Comparison of ENCODE assay signal across 1 cellular context in genomic region chr7:100791881-100792666, GRCh38.
TF ChIP-seq lines count a peak whose summit lies in the region.

No MANE protein-coding gene starts in this region.

TF ChIP-seq in HepG2, 621 proteins besides CTCF, POLR2A, EP300 and RAD21 (continued from another document and continues in another):
- 0 out of 4 replicates have a peak, but pooled peaks of 1 of the 2 experiments have one; percentile 26 for TF ChIP-seq HMGXB4 (CRISPR knock-in tag; IDR thresholded peaks at IDR 0.05; ENCODE audit: borderline replicate concordance in 1 of 2, low read depth in 1 of 2)
- no peak for TF ChIP-seq ZNF790 (CRISPR knock-in tag; IDR thresholded peaks at IDR 0.05; ENCODE audit: borderline replicate concordance)
- no peak for TF ChIP-seq ELK4 (CRISPR knock-in tag; IDR thresholded peaks at IDR 0.05; ENCODE audit: borderline replicate concordance)
- no peak for TF ChIP-seq E2F1 (CRISPR knock-in tag; IDR thresholded peaks at IDR 0.05)
- no peak for TF ChIP-seq SOX6 (IDR thresholded peaks at IDR 0.05)
- TF ChIP-seq SOX6 (CRISPR knock-in tag; IDR thresholded peaks at IDR 0.05): no peak
- TF ChIP-seq RXRA (CRISPR knock-in tag; IDR thresholded peaks at IDR 0.05): peak; percentile 77; the same call in 1 of the 2 replicates
- TF ChIP-seq KDM2A (CRISPR knock-in tag; IDR thresholded peaks at IDR 0.05; ENCODE audit: borderline replicate concordance, low read depth): 0 out of 2 replicates have a peak, but pooled peaks have one; percentile 27
- TF ChIP-seq CSRNP2 (CRISPR knock-in tag; conservative IDR thresholded peaks at IDR 0.05; ENCODE audit: low read depth): no peak
- no peak for TF ChIP-seq ZBTB37 (CRISPR knock-in tag; IDR thresholded peaks at IDR 0.05)
- TF ChIP-seq EEA1 (CRISPR knock-in tag; IDR thresholded peaks at IDR 0.05; ENCODE audit: borderline replicate concordance): no peak
- TF ChIP-seq FOSL2 (CRISPR knock-in tag; IDR thresholded peaks at IDR 0.05): peak; percentile 81
- no peak for TF ChIP-seq HOXA5 (CRISPR knock-in tag; IDR thresholded peaks at IDR 0.05)
- peak; percentile 28; the same call in 1 of the 2 replicates for TF ChIP-seq SAP130 (CRISPR knock-in tag; IDR thresholded peaks at IDR 0.05; ENCODE audit: low read depth)
- no peak for TF ChIP-seq ZNF772 (CRISPR knock-in tag; IDR thresholded peaks at IDR 0.05)
- TF ChIP-seq ZNF230 (CRISPR knock-in tag; IDR thresholded peaks at IDR 0.05): no peak
- TF ChIP-seq ZNF10 (CRISPR knock-in tag; IDR thresholded peaks at IDR 0.05; ENCODE audit: borderline replicate concordance, low read depth): no peak
- TF ChIP-seq GABPB1 (CRISPR knock-in tag; IDR thresholded peaks at IDR 0.05): 0 out of 2 replicates have a peak, but pooled peaks have one; percentile 22
- no peak for TF ChIP-seq TRIM24 (CRISPR knock-in tag; IDR thresholded peaks at IDR 0.05)
- TF ChIP-seq ZBED4 (CRISPR knock-in tag; IDR thresholded peaks at IDR 0.05; ENCODE audit: borderline replicate concordance): 0 out of 2 replicates have a peak, but pooled peaks have one; percentile 17
- TF ChIP-seq ZNF839 (CRISPR knock-in tag; IDR thresholded peaks at IDR 0.05; ENCODE audit: borderline replicate concordance): no peak
- no peak for TF ChIP-seq ZNF207 (IDR thresholded peaks at IDR 0.05; ENCODE audit: borderline replicate concordance)
- TF ChIP-seq ZGPAT (CRISPR knock-in tag; IDR thresholded peaks at IDR 0.05): peak; percentile 21; the same call in 1 of the 2 replicates
- TF ChIP-seq SP2 (CRISPR knock-in tag; IDR thresholded peaks at IDR 0.05): no peak
- TF ChIP-seq CEBPB (IDR thresholded peaks at IDR 0.05; ENCODE audit: borderline replicate concordance, low read depth, low read length): no peak
- TF ChIP-seq HES4 (CRISPR knock-in tag; IDR thresholded peaks at IDR 0.05; ENCODE audit: borderline replicate concordance): no peak
- TF ChIP-seq ZBTB39 (CRISPR knock-in tag; IDR thresholded peaks at IDR 0.05): no peak
- no peak for TF ChIP-seq ZNF383 (CRISPR knock-in tag; IDR thresholded peaks at IDR 0.05; ENCODE audit: borderline replicate concordance)
- no peak for TF ChIP-seq TEF (CRISPR knock-in tag; IDR thresholded peaks at IDR 0.05)
- TF ChIP-seq PCBP1 (IDR thresholded peaks at IDR 0.05; ENCODE audit: borderline replicate concordance, low read depth, low read length): no peak
- TF ChIP-seq GLMP (CRISPR knock-in tag; IDR thresholded peaks at IDR 0.05; ENCODE audit: borderline replicate concordance): no peak
- no peak for TF ChIP-seq ZBTB25 (CRISPR knock-in tag; IDR thresholded peaks at IDR 0.05)
- 0 out of 2 replicates have a peak, but pooled peaks have one; percentile 22 for TF ChIP-seq IRF9 (CRISPR knock-in tag; IDR thresholded peaks at IDR 0.05; ENCODE audit: borderline replicate concordance)
- no peak for TF ChIP-seq ZNF782 (CRISPR knock-in tag; IDR thresholded peaks at IDR 0.05; ENCODE audit: borderline replicate concordance)
